ENCODE assay signal across 11 cellular contexts in genomic region chr2:73963385-73964120, GRCh38. TPM values are rescaled to one million over a fixed set of nuclear protein-coding genes. Genes with fewer than 3 reads are reported as not detected.
A peak's percentile ranks its signal among the peaks of the same experiment; 100 is the strongest.
DNase-seq lines count a peak whose midpoint lies in the region; ATAC-seq and TF ChIP-seq lines count a peak whose summit lies in the region.
"Had no signal": no experiment of that assay in that cellular context is flagged by ENCODE, and none has a peak within 500 bp of the region (broad histone marks: within the 10 kb centered on the region; RNA-seq: fewer than 3 reads in every experiment).

No MANE protein-coding gene starts in this region.

- WGBS in gastroesophageal sphincter (ENCODE audit: low coverage in 1 of 2), 2 donors: 81 to 90% methylated on average over 9 to 13 of the region's 13 CpGs

- peaks cover 48% of the 10 kb centered on the region for H3K4me1 Mint-ChIP-seq in activated naive CD8-positive, alpha-beta T cell (ENCODE audit: low read depth)
- H3K4me1 Mint-ChIP-seq: immature natural killer cell had no signal

- peaks cover 16% of the 10 kb centered on the region for H3K36me3 Mint-ChIP-seq in activated naive CD8-positive, alpha-beta T cell

- H3K4me3 Mint-ChIP-seq in activated naive CD8-positive, alpha-beta T cell: peak overlapping the region; percentile 50

- TF ChIP-seq POLR2A in gastroesophageal sphincter (IDR thresholded peaks at IDR 0.05): no peak

- peak; percentile 58 for DNase-seq in GM06990 (ENCODE audit: extremely low read depth, insufficient read length)
- no peak for DNase-seq in COLO829 (ENCODE audit: low spot score)
- no peak for DNase-seq in effector memory CD4-positive, alpha-beta T cell
- DNase-seq: immature natural killer cell, NCI-H2171 had no signal

- no peaks in the 10 kb centered on the region for H3K9me3 ChIP-seq in effector memory CD4-positive, alpha-beta T cell (ENCODE audit: control insufficient read depth, low read length)
- H3K9me3 ChIP-seq in gastroesophageal sphincter: peaks cover 0 to 4% (median 0%) of the 10 kb centered on the region in 3 donors

- peaks cover 4% of the 10 kb centered on the region for H3K36me3 ChIP-seq in GM06990 (ENCODE audit: control insufficient read depth, insufficient read depth, low read length)
- peaks cover 4% of the 10 kb centered on the region for H3K36me3 ChIP-seq in effector memory CD4-positive, alpha-beta T cell (ENCODE audit: control insufficient read depth, insufficient read depth, low read length)
- H3K36me3 ChIP-seq in gastroesophageal sphincter: peaks cover 0 to 25% of the 10 kb centered on the region in 2 donors

- TF ChIP-seq EP300 in gastroesophageal sphincter (IDR thresholded peaks at IDR 0.05): no peak

- H3K9me3 Mint-ChIP-seq in activated naive CD8-positive, alpha-beta T cell (ENCODE audit: low read depth): no peaks in the 10 kb centered on the region
- H3K9me3 Mint-ChIP-seq: immature natural killer cell had no signal

- H3K4me3 ChIP-seq in GM06990 (replicated peaks; ENCODE audit: low read depth, low read length) (no peak overlapping the region), gastroesophageal sphincter (no peak overlapping the region)
- H3K4me3 ChIP-seq in effector memory CD4-positive, alpha-beta T cell (ENCODE audit: insufficient read depth, low read depth, low read length, poor library complexity, severe bottlenecking): no peak overlapping the region

- no peaks in the 10 kb centered on the region for H3K4me1 ChIP-seq in effector memory CD4-positive, alpha-beta T cell (ENCODE audit: control insufficient read depth, insufficient read depth, low read length, poor library complexity, severe bottlenecking)
- H3K4me1 ChIP-seq in gastroesophageal sphincter: no peaks in the 10 kb centered on the region

- H3K27ac Mint-ChIP-seq in activated naive CD8-positive, alpha-beta T cell: peak overlapping the region; percentile 78

- no peak for TF ChIP-seq CTCF in GM06990 (IDR thresholded peaks at IDR 0.05; ENCODE audit: insufficient read depth, low read length, poor library complexity, severe bottlenecking)
- TF ChIP-seq CTCF in gastroesophageal sphincter (IDR thresholded peaks at IDR 0.05): no peak

- ATAC-seq in GM18909 (IDR thresholded peaks at IDR 0.05; ENCODE audit: poor library complexity, unreplicated experiment): peak; percentile 61
- ATAC-seq in HG03432 (IDR thresholded peaks at IDR 0.05; ENCODE audit: unreplicated experiment): peak; percentile 73
- ATAC-seq in HG03469 (IDR thresholded peaks at IDR 0.05; ENCODE audit: unreplicated experiment): no peak
- ATAC-seq in gastroesophageal sphincter: no peak

- H3K27me3 Mint-ChIP-seq in activated naive CD8-positive, alpha-beta T cell: no peaks in the 10 kb centered on the region

- H3K27me3 ChIP-seq in GM06990 (replicated peaks; ENCODE audit: control insufficient read depth, insufficient read depth, low read length): no peaks in the 10 kb centered on the region
- no peaks in the 10 kb centered on the region for H3K27me3 ChIP-seq in effector memory CD4-positive, alpha-beta T cell (replicated peaks; ENCODE audit: control insufficient read depth, insufficient read depth, low read length, poor library complexity, severe bottlenecking)
- H3K27me3 ChIP-seq in gastroesophageal sphincter: no peaks in the 10 kb centered on the region

- H3K27ac ChIP-seq in effector memory CD4-positive, alpha-beta T cell (ENCODE audit: insufficient read depth, low read length, poor library complexity, severe bottlenecking): no peak overlapping the region
- H3K27ac ChIP-seq in gastroesophageal sphincter: no peak overlapping the region
- H3K27ac ChIP-seq: HL-60 had no signal

RNA-seq across cellular contexts. Expression of gene TET3, which starts 21.2 kb away (rescaled TPM):
- 1 to 10 TPM; 3.3 to 8.9 (median 5.8) TPM for total RNA-seq in gastroesophageal sphincter

RNA-seq across cellular contexts. Expression of gene DGUOK, which starts 36.9 kb away (rescaled TPM):
- total RNA-seq in gastroesophageal sphincter: 10 to 100 TPM; 32.6 to 61.3 (median 38.6) TPM

Comparison
In these comparisons a context has a peak if more than half of its experiments do, and no peak if none do; other contexts are left out.
1. ATAC-seq: peak in GM18909 (single experiment) and HG03432 (single experiment); none in HG03469 (single experiment) and gastroesophageal sphincter (single experiment).